In genomic region chr1:40036574-40036973, GRCh38 we compare ENCODE assay signal across 1 cellular context.
TF ChIP-seq lines count a peak whose summit lies in the region.

No MANE protein-coding gene starts in this region.

TF ChIP-seq in HepG2, 621 proteins besides CTCF, POLR2A, EP300 and RAD21 (continued from another document):
- TF ChIP-seq HMGXB3 (CRISPR knock-in tag; IDR thresholded peaks at IDR 0.05; ENCODE audit: borderline replicate concordance) (no peak), TAF1 (CRISPR knock-in tag; IDR thresholded peaks at IDR 0.05) (no peak), SP140L (CRISPR knock-in tag; IDR thresholded peaks at IDR 0.05; ENCODE audit: borderline replicate concordance) (no peak), SNAPC4 (CRISPR knock-in tag; IDR thresholded peaks at IDR 0.05) (no peak), SP4 (CRISPR knock-in tag; IDR thresholded peaks at IDR 0.05) (no peak), GFI1 (CRISPR knock-in tag; IDR thresholded peaks at IDR 0.05; ENCODE audit: borderline replicate concordance) (no peak), ZZZ3 (CRISPR knock-in tag; IDR thresholded peaks at IDR 0.05; ENCODE audit: borderline replicate concordance) (no peak), ZNF496 (CRISPR knock-in tag; IDR thresholded peaks at IDR 0.05; ENCODE audit: insufficient replicate concordance) (no peak), ZNF800 (CRISPR knock-in tag; IDR thresholded peaks at IDR 0.05) (no peak), ZNF564 (CRISPR knock-in tag; IDR thresholded peaks at IDR 0.05) (no peak), GPN1 (CRISPR knock-in tag; IDR thresholded peaks at IDR 0.05; ENCODE audit: borderline replicate concordance) (no peak), TCF12 (IDR thresholded peaks at IDR 0.05) (no peak), TCF12 (CRISPR knock-in tag; IDR thresholded peaks at IDR 0.05) (no peak), IKZF1 (IDR thresholded peaks at IDR 0.05) (no peak), ZSCAN20 (CRISPR knock-in tag; IDR thresholded peaks at IDR 0.05; ENCODE audit: borderline replicate concordance) (no peak)
